Comparison of ENCODE assay signal across 1 cellular context in genomic region chr4:144003219-144003618, GRCh38.
A peak's percentile ranks its signal among the peaks of the same experiment; 100 is the strongest.
TF ChIP-seq lines count a peak whose summit lies in the region.
"Not testable (repeated sequence)": the region's sequence is repeated elsewhere in the genome, so short reads cannot be mapped to it uniquely, and the experiment has no call there.

No MANE protein-coding gene starts in this region.

TF ChIP-seq in K562, 482 proteins besides CTCF, POLR2A, EP300 and RAD21 (continued from another document):
- TF ChIP-seq DPF2 (IDR thresholded peaks at IDR 0.05) (peak; percentile 89), FOXA3 (CRISPR knock-in tag; conservative IDR thresholded peaks at IDR 0.05 in 1 of 2, IDR thresholded peaks at IDR 0.05 in 1 of 2) (peak in 1 of 2 experiments; percentile 50; a peak in 1 of 4 replicates), CXXC5 (CRISPR knock-in tag; IDR thresholded peaks at IDR 0.05) (0 out of 2 replicates have a peak, but pooled peaks have one; percentile 26), CBFA2T2 (conservative IDR thresholded peaks at IDR 0.05) (peak; percentile 94), DMBX1 (CRISPR knock-in tag; IDR thresholded peaks at IDR 0.05; ENCODE audit: borderline replicate concordance) (peak; percentile 63; the same call in 1 of the 2 replicates), ZNF592 (IDR thresholded peaks at IDR 0.05) (peak; percentile 63), KDM1A (IDR thresholded peaks at IDR 0.05) (peak; percentile 90 to 92), HDAC2 (IDR thresholded peaks at IDR 0.05) (peak; percentile 69; the same call in 1 of the 2 replicates), CC2D1A (IDR thresholded peaks at IDR 0.05) (peak; percentile 86; the same call in 1 of the 2 replicates), L3MBTL2 (IDR thresholded peaks at IDR 0.05) (0 out of 2 replicates have a peak, but pooled peaks have one; percentile 24), TEAD4 (IDR thresholded peaks at IDR 0.05; ENCODE audit: low read length) (peak; percentile 86), GATA2 (CRISPR knock-in tag; IDR thresholded peaks at IDR 0.05) (peak; percentile 28; the same call in 1 of the 2 replicates), HDAC3 (IDR thresholded peaks at IDR 0.05; ENCODE audit: borderline replicate concordance, partially characterized antibody) (peak; percentile 61), SMARCE1 (IDR thresholded peaks at IDR 0.05) (peak; percentile 88), FOXK2 (conservative IDR thresholded peaks at IDR 0.05 in 1 of 2, IDR thresholded peaks at IDR 0.05 in 1 of 2; ENCODE audit: low read depth in 2 of 2) (0 out of 4 replicates have a peak, but pooled peaks have one; percentile 10 to 25), HDAC1 (IDR thresholded peaks at IDR 0.05) (peak in 1 of 2 experiments; percentile 50; a peak in 1 of 4 replicates), SOX6 (IDR thresholded peaks at IDR 0.05) (peak; percentile 83), GATAD2B (IDR thresholded peaks at IDR 0.05; ENCODE audit: borderline replicate concordance) (peak; percentile 71), SMARCA4 (IDR thresholded peaks at IDR 0.05) (peak; percentile 89), NCOR1 (IDR thresholded peaks at IDR 0.05) (peak; percentile 89), POLR2AphosphoS5 (IDR thresholded peaks at IDR 0.05; ENCODE audit: control insufficient read depth, insufficient read depth, low read depth, low read length) (peak; percentile 46; the same call in 1 of the 2 replicates), TCF3 (CRISPR knock-in tag; IDR thresholded peaks at IDR 0.05) (peak; percentile 82), TAL1 (IDR thresholded peaks at IDR 0.05) (peak; percentile 91), CHAMP1 (IDR thresholded peaks at IDR 0.05) (0 out of 2 replicates have a peak, but pooled peaks have one; percentile 49), SMARCC2 (IDR thresholded peaks at IDR 0.05; ENCODE audit: low read depth) (peak; percentile 87), NFIC (IDR thresholded peaks at IDR 0.05) (peak; percentile 86)
- TF ChIP-seq TEAD4 (CRISPR knock-in tag; IDR thresholded peaks at IDR 0.05; ENCODE audit: borderline replicate concordance) = not testable (repeated sequence)
- TF ChIP-seq, protein P1, sequence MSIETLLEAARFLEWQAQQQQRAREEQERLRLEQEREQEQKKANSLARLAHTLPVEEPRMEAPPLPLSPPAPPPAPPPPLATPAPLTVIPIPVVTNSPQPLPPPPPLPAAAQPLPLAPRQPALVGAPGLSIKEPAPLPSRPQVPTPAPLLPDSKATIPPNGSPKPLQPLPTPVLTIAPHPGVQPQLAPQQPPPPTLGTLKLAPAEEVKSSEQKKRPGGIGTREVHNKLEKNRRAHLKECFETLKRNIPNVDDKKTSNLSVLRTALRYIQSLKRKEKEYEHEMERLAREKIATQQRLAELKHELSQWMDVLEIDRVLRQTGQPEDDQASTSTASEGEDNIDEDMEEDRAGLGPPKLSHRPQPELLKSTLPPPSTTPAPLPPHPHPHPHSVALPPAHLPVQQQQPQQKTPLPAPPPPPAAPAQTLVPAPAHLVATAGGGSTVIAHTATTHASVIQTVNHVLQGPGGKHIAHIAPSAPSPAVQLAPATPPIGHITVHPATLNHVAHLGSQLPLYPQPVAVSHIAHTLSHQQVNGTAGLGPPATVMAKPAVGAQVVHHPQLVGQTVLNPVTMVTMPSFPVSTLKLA (conservative IDR thresholded peaks at IDR 0.05) = 0 out of 4 replicates have a peak, but pooled peaks of 1 of the 2 experiments have one; percentile 38
- TF ChIP-seq, protein P2, sequence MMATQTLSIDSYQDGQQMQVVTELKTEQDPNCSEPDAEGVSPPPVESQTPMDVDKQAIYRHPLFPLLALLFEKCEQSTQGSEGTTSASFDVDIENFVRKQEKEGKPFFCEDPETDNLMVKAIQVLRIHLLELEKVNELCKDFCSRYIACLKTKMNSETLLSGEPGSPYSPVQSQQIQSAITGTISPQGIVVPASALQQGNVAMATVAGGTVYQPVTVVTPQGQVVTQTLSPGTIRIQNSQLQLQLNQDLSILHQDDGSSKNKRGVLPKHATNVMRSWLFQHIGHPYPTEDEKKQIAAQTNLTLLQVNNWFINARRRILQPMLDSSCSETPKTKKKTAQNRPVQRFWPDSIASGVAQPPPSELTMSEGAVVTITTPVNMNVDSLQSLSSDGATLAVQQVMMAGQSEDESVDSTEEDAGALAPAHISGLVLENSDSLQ (IDR thresholded peaks at IDR 0.05) = peak; percentile 30; the same call in 1 of the 2 replicates
